ENCODE assay signal across 14 cellular contexts in the genomic region with DNA sequence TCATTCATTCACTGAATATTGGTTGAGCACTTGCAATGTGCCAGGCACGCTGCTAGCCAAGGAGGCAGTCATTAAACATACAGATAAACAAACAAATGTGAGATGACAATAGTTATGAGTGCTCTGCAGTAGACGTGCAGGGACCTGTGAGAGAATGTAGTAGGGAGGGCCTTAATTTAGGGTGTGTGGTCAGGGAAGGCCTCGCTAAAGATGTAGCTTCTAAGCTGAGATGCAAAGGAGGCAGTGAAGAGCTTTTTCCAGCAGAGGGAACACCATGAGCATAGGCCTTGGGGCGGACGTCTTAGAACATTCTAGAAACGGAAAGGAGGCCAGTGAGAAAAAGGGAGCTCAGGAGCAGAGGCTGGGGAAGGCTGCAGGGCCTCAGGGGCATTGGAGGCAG. TPM values are rescaled to one million over a fixed set of nuclear protein-coding genes. Genes with fewer than 3 reads are reported as not detected.
A peak's percentile ranks its signal among the peaks of the same experiment; 100 is the strongest.
DNase-seq lines count a peak whose midpoint lies in the region; ATAC-seq and TF ChIP-seq lines count a peak whose summit lies in the region.
"Had no signal": no experiment of that assay in that cellular context is flagged by ENCODE, and none has a peak within 500 bp of the region (broad histone marks: within the 10 kb centered on the region; RNA-seq: fewer than 3 reads in every experiment).

No MANE protein-coding gene starts in this region.

- peaks cover 91% of the 10 kb centered on the region for H3K4me1 ChIP-seq in OCI-LY3 (ENCODE audit: low read length)
- H3K4me1 ChIP-seq: thyroid gland had no signal

- no peaks in the 10 kb centered on the region for H3K27me3 ChIP-seq in OCI-LY3 (ENCODE audit: low read depth, low read length)
- H3K27me3 ChIP-seq: adrenal gland, thyroid gland had no signal

- peaks cover 0 to 2% of the 10 kb centered on the region in 2 donors for H3K9me3 Mint-ChIP-seq in activated T-cell treated with anti-CD3 and anti-CD28 coated beads, Interleukin-2, amount 50 U/mL, for 72 hours
- H3K9me3 Mint-ChIP-seq in stimulated activated naive CD8-positive, alpha-beta T cell treated with anti-CD3 and anti-CD28 coated beads, Interleukin-15, amount 100 ng/mL, for 72 hours, result no peaks in the 10 kb centered on the region

- DNase-seq in activated T-cell treated with anti-CD3 and anti-CD28 coated beads, Interleukin-2, amount 50 U/mL, for 72 hours, result no peak
- no peak for DNase-seq in activated T-cell treated with anti-CD3 and anti-CD28 coated beads, Interleukin-2, amount 50 U/mL, for 48 hours
- DNase-seq in caudate nucleus (lab: John Stamatoyannopoulos, UW), result no peak
- DNase-seq in stimulated activated naive CD8-positive, alpha-beta T cell treated with anti-CD3 and anti-CD28 coated beads, Interleukin-15, amount 100 ng/mL, for 72 hours, result no peak
- no peak for DNase-seq in effector CD4-positive, alpha-beta T cell
- no peak for DNase-seq in C1 segment of cervical spinal cord (lab: John Stamatoyannopoulos, UW)
- DNase-seq: EL, SHP77 had no signal

- no peaks in the 10 kb centered on the region for H3K9me3 ChIP-seq in OCI-LY3 (ENCODE audit: insufficient read depth, low read length)
- H3K9me3 ChIP-seq: adrenal gland, thyroid gland had no signal

- peak overlapping the region; percentile 86 for H3K9ac ChIP-seq in OCI-LY3 (ENCODE audit: low read length)

- peaks cover 50% of the 10 kb centered on the region for H3K4me1 Mint-ChIP-seq in activated T-cell treated with anti-CD3 and anti-CD28 coated beads, Interleukin-2, amount 50 U/mL, for 72 hours (ENCODE audit: low read depth)
- H3K4me1 Mint-ChIP-seq in stimulated activated naive CD8-positive, alpha-beta T cell treated with anti-CD3 and anti-CD28 coated beads, Interleukin-15, amount 100 ng/mL, for 72 hours, result peaks cover 66% of the 10 kb centered on the region

- H3K4me2 ChIP-seq in OCI-LY3 (ENCODE audit: low read length), result peak overlapping the region; percentile 81

- peaks cover 0 to 2% of the 10 kb centered on the region in 2 donors for H3K36me3 Mint-ChIP-seq in activated T-cell treated with anti-CD3 and anti-CD28 coated beads, Interleukin-2, amount 50 U/mL, for 72 hours (ENCODE audit: insufficient read depth in 2 of 2)

- H3K27ac ChIP-seq in OCI-LY3 (ENCODE audit: low read length) (peak overlapping the region; percentile 92), caudate nucleus (ENCODE audit: low read depth, low read length) (peak overlapping the region; percentile 33)
- H3K27ac ChIP-seq: thyroid gland had no signal

- no peaks in the 10 kb centered on the region for H4K20me1 ChIP-seq in OCI-LY3 (ENCODE audit: insufficient read depth, low read length)

- no peak for ATAC-seq in activated T-cell treated with anti-CD3 and anti-CD28 coated beads, Interleukin-2, amount 50 U/mL, for 72 hours (replicated peaks in 1 of 2)
- ATAC-seq in stimulated activated naive CD8-positive, alpha-beta T cell treated with anti-CD3 and anti-CD28 coated beads, Interleukin-15, amount 100 ng/mL, for 72 hours, result no peak
- no peak for ATAC-seq in GM19463 (IDR thresholded peaks at IDR 0.05; ENCODE audit: unreplicated experiment)

- no peaks in the 10 kb centered on the region for H3K27me3 Mint-ChIP-seq in activated T-cell treated with anti-CD3 and anti-CD28 coated beads, Interleukin-2, amount 50 U/mL, for 72 hours (ENCODE audit: low read depth)
- peaks cover 21% of the 10 kb centered on the region for H3K27me3 Mint-ChIP-seq in stimulated activated naive CD8-positive, alpha-beta T cell treated with anti-CD3 and anti-CD28 coated beads, Interleukin-15, amount 100 ng/mL, for 72 hours

- H3K79me2 ChIP-seq in OCI-LY3 (ENCODE audit: low read length), result no peaks in the 10 kb centered on the region

- peak overlapping the region; percentile 79 for H2AFZ ChIP-seq in OCI-LY3 (ENCODE audit: low read depth, low read length)

- peak overlapping the region; percentile 87 for H3K27ac Mint-ChIP-seq in activated T-cell treated with anti-CD3 and anti-CD28 coated beads, Interleukin-2, amount 50 U/mL, for 72 hours
- peak overlapping the region; percentile 81 to 97 for H3K27ac Mint-ChIP-seq in stimulated activated naive CD8-positive, alpha-beta T cell treated with anti-CD3 and anti-CD28 coated beads, Interleukin-15, amount 100 ng/mL, for 72 hours

- peak; percentile 39 for TF ChIP-seq CTCF in OCI-LY3 (IDR thresholded peaks at IDR 0.05; ENCODE audit: low read depth, low read length)

- peak overlapping the region; percentile 28; the same call in 1 of the 2 replicates for H3K4me3 ChIP-seq in OCI-LY3 (ENCODE audit: low read length)
- H3K4me3 ChIP-seq: adrenal gland, thyroid gland had no signal

- H3K36me3 ChIP-seq in OCI-LY3 (replicated peaks; ENCODE audit: low read depth, low read length), result peaks cover 8% of the 10 kb centered on the region
- H3K36me3 ChIP-seq: adrenal gland, thyroid gland had no signal

- H3K4me3 Mint-ChIP-seq in activated T-cell treated with anti-CD3 and anti-CD28 coated beads, Interleukin-2, amount 50 U/mL, for 72 hours, result peak overlapping the region; percentile 72 to 80
- H3K4me3 Mint-ChIP-seq in stimulated activated naive CD8-positive, alpha-beta T cell treated with anti-CD3 and anti-CD28 coated beads, Interleukin-15, amount 100 ng/mL, for 72 hours, result peak overlapping the region; percentile 42 to 75

RNA-seq across cellular contexts. Expression of gene NCF4, which starts 0.8 kb away (rescaled TPM):
- 10 to 100 TPM in 1 of 2 donors, 1 to 10 TPM in 1; 8.5 to 15.8 TPM for total RNA-seq in activated T-cell treated with anti-CD3 and anti-CD28 coated beads, Interleukin-2, amount 50 U/mL, for 72 hours
- total RNA-seq: NCI-H460, renal cortical epithelial cell had no signal

RNA-seq across cellular contexts. Expression of gene PVALB, which starts 43.2 kb away (rescaled TPM):
- not detected for total RNA-seq in activated T-cell treated with anti-CD3 and anti-CD28 coated beads, Interleukin-2, amount 50 U/mL, for 72 hours
- total RNA-seq: NCI-H460, renal cortical epithelial cell, thyroid gland had no signal

RNA-seq across cellular contexts. Expression of gene CSF2RB, which starts 53.4 kb away (rescaled TPM):
- 1 to 10 TPM; 1.8 to 3.8 TPM for total RNA-seq in activated T-cell treated with anti-CD3 and anti-CD28 coated beads, Interleukin-2, amount 50 U/mL, for 72 hours
- total RNA-seq: NCI-H460 had no signal
